Comparison of ENCODE assay signal across 13 cellular contexts in the genomic region with DNA sequence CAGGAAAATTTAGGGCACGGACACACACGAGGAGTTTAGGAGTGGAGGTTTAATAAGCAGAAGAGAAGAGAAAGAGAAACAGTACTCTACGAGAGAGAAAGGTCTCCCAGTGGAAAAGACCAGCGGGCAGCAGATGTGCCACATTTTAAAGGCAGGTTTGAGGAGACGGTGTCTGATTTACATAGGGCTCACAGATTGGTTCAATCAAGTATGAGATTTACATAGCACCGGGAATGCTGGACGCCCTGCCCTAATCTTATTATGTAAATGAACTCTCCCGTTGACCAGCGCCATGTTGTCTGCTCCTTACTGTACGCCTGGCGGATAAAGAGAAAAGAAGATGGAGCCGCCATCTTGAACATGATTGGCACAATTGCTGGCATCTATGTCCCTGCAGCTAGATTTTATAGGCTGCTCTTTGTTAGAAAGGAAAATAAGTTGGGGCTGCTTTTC. TPM values are rescaled to one million over a fixed set of nuclear protein-coding genes. Genes with fewer than 3 reads are reported as not detected.
DNase-seq lines count a peak whose midpoint lies in the region; ATAC-seq and TF ChIP-seq lines count a peak whose summit lies in the region.
"Had no signal": no experiment of that assay in that cellular context is flagged by ENCODE, and none has a peak within 500 bp of the region (broad histone marks: within the 10 kb centered on the region; RNA-seq: fewer than 3 reads in every experiment).

No MANE protein-coding gene starts in this region.

- H3K9me3 ChIP-seq in suprapubic skin, result no peaks in the 10 kb centered on the region
- no peaks in the 10 kb centered on the region for H3K9me3 ChIP-seq in Caco-2
- H3K9me3 ChIP-seq: MG63 had no signal

- H3K4me3 Mint-ChIP-seq in Caco-2 (ENCODE audit: unreplicated experiment), result no peak overlapping the region

- no peak for TF ChIP-seq EP300 in suprapubic skin (IDR thresholded peaks at IDR 0.05)

- no peak overlapping the region for H3K27ac Mint-ChIP-seq in Caco-2 (ENCODE audit: unreplicated experiment)

- no peaks in the 10 kb centered on the region for H3K27me3 Mint-ChIP-seq in Caco-2 (ENCODE audit: insufficient read depth, unreplicated experiment)

- H3K4me1 ChIP-seq in suprapubic skin (peaks cover 43% of the 10 kb centered on the region), Caco-2 (peaks cover 16% of the 10 kb centered on the region; the same call in 1 of the 2 replicates)

- H3K4me1 Mint-ChIP-seq in Caco-2 (ENCODE audit: low read depth, unreplicated experiment), result peaks cover 14% of the 10 kb centered on the region

- BruUV-seq in Caco-2 (replicated peaks; lab: Mats Ljungman, UMichigan), result no TSS peak

- peak overlapping the region; percentile 57 for H3K27ac ChIP-seq in suprapubic skin

- 46% methylated on average over 12 of the region's 12 CpGs for WGBS in suprapubic skin

- POLR2A ChIA-PET in Caco-2 (lab: Charles Lee), result no interaction called here

- no peak for TF ChIP-seq POLR2A in suprapubic skin (IDR thresholded peaks at IDR 0.05)

- ATAC-seq in left ventricle myocardium superior, result peak; percentile 55

- TF ChIP-seq CTCF in suprapubic skin (IDR thresholded peaks at IDR 0.05) (no peak), Caco-2 (IDR thresholded peaks at IDR 0.05; ENCODE audit: insufficient read depth in 1 of 2, low read depth in 1 of 2, low read length in 1 of 2, severe bottlenecking in 1 of 2, unreplicated experiment in 1 of 2) (no peak)

- H3K27me3 ChIP-seq in suprapubic skin (no peaks in the 10 kb centered on the region), Caco-2 (replicated peaks; ENCODE audit: control insufficient read depth, insufficient read depth, low read length) (no peaks in the 10 kb centered on the region)
- H3K27me3 ChIP-seq: MG63 had no signal

- CTCF ChIA-PET in Caco-2 (lab: Charles Lee), result no interaction called here

- no peaks in the 10 kb centered on the region for H3K9me3 Mint-ChIP-seq in Caco-2 (ENCODE audit: unreplicated experiment)

- H3K4me3 ChIP-seq in suprapubic skin (no peak overlapping the region), Caco-2 (ENCODE audit: low read depth, low read length) (no peak overlapping the region)
- H3K4me3 ChIP-seq: MG63 had no signal

- no peaks in the 10 kb centered on the region for H3K36me3 Mint-ChIP-seq in Caco-2 (ENCODE audit: insufficient read depth, unreplicated experiment)

- H3K36me3 ChIP-seq in suprapubic skin, result no peaks in the 10 kb centered on the region
- H3K36me3 ChIP-seq in Caco-2 (ENCODE audit: control insufficient read depth, insufficient read depth, low read length), result no peaks in the 10 kb centered on the region
- H3K36me3 ChIP-seq: MG63 had no signal

- intact Hi-C loops in left ventricle myocardium superior (cut with micrococcal nuclease), result no loop called here
- intact Hi-C loops in Caco-2 (cut with micrococcal nuclease; ENCODE audit: unreplicated experiment), result no loop called here

- DNase-seq in DMS53 (lab: John Stamatoyannopoulos, UW), result peak; percentile 8
- DNase-seq in DMS53 treated with DMSO at 0.1 percent for 48 hours (lab: John Stamatoyannopoulos, UW; ENCODE audit: unreplicated experiment), result no peak
- peak; percentile 94 for DNase-seq in SHP77 treated with DMSO at 0.1 percent for 48 hours (lab: John Stamatoyannopoulos, UW)
- peak; percentile 49 for DNase-seq in left ventricle myocardium superior
- no peak for DNase-seq in suprapubic skin (ENCODE audit: low spot score in 2 of 2)
- no peak for DNase-seq in DMS114 treated with DMSO at 0.1 percent for 48 hours (lab: John Stamatoyannopoulos, UW; ENCODE audit: unreplicated experiment)
- DNase-seq in DMS153 treated with DMSO at 0.1 percent for 48 hours (lab: John Stamatoyannopoulos, UW; ENCODE audit: unreplicated experiment), result no peak
- DNase-seq in Caco-2, result no peak
- DNase-seq: 8988T; activated T-cell treated with anti-CD3 and anti-CD28 coated beads, Interleukin-2, amount 50 U/mL, for 48 hours; H7; MG63; stimulated activated naive CD4-positive, alpha-beta T cell treated with Interleukin-2 at 50 U/mL for 16 hours had no signal

RNA-seq across cellular contexts. Expression of gene NFKBIA, which starts 17.9 kb away (rescaled TPM):
- total RNA-seq in left ventricle myocardium superior, result 96.4 TPM
- 100 to 1,000 TPM; 510 to 768 (median 735) TPM for total RNA-seq in suprapubic skin
- total RNA-seq in Caco-2 (2022), result 33.4 and 39.9 TPM in 2 replicates

Comparison
In these comparisons a context has a peak if more than half of its experiments do, and no peak if none do; other contexts are left out.
1. DNase-seq: peak in DMS53 (single experiment), SHP77 treated with DMSO at 0.1 percent for 48 hours (single experiment) and left ventricle myocardium superior (single experiment); none in DMS53 treated with DMSO at 0.1 percent for 48 hours (single experiment), suprapubic skin (0 of 2), DMS114 treated with DMSO at 0.1 percent for 48 hours (single experiment), DMS153 treated with DMSO at 0.1 percent for 48 hours (single experiment) and Caco-2 (0 of 2).